ENCODE assay signal across 19 cellular contexts in genomic region chr12:102535306-102535705, GRCh38. TPM values are rescaled to one million over a fixed set of nuclear protein-coding genes. Genes with fewer than 3 reads are reported as not detected.
"Had no signal": no experiment of that assay in that cellular context is flagged by ENCODE, and none has a peak within 500 bp of the region (broad histone marks: within the 10 kb centered on the region; RNA-seq: fewer than 3 reads in every experiment).

No MANE protein-coding gene starts in this region.

- H3K9me3 ChIP-seq: prostate gland, right atrium auricular region, tibial artery had no signal

- H3K4me1 Mint-ChIP-seq: T-cell had no signal

- H3K36me3 ChIP-seq: prostate gland, right atrium auricular region, tibial artery had no signal

- ATAC-seq: activated naive CD4-positive, alpha-beta T cell treated with anti-CD3 and anti-CD28 coated beads, Interleukin-2, amount 50 U/mL, for 72 hours; left lobe of liver; stimulated activated naive CD8-positive, alpha-beta T cell treated with anti-CD3 and anti-CD28 coated beads, Interleukin-15, Interleukin-2, amounts not matched to agents 100 U/mL and 50 U/mL, for 24 hours; T-cell had no signal

- H3K27ac Mint-ChIP-seq: activated naive CD4-positive, alpha-beta T cell treated with anti-CD3 and anti-CD28 coated beads, Interleukin-2, amount 50 U/mL, for 72 hours; activated T-helper 1 cell treated with anti-CD3 and anti-CD28 coated beads, Interleukin-12 subunit alpha, Interleukin-12 subunit beta, Interleukin-2, Interleukin-4 antibody, amounts not matched to agents 30 ng/mL and 10 ng/mL and 1 ng/mL, durations not matched to agents 14 hours and 24 hours and 36 hours; T-cell had no signal

- H3K9me3 Mint-ChIP-seq: activated naive CD4-positive, alpha-beta T cell treated with anti-CD3 and anti-CD28 coated beads, Interleukin-2, amount 50 U/mL, for 72 hours; activated T-helper 1 cell treated with anti-CD3 and anti-CD28 coated beads, Interleukin-12 subunit alpha, Interleukin-12 subunit beta, Interleukin-2, Interleukin-4 antibody, amounts not matched to agents 30 ng/mL and 10 ng/mL and 1 ng/mL, durations not matched to agents 14 hours and 24 hours and 36 hours; neural crest cell; T-cell had no signal

- H3K27ac ChIP-seq: prostate gland, right atrium auricular region, tibial artery, VCaP had no signal

- H3K4me3 Mint-ChIP-seq: activated T-helper 1 cell treated with anti-CD3 and anti-CD28 coated beads, Interleukin-12 subunit alpha, Interleukin-12 subunit beta, Interleukin-2, Interleukin-4 antibody, amounts not matched to agents 30 ng/mL and 10 ng/mL and 1 ng/mL, durations not matched to agents 14 hours and 24 hours and 36 hours; neural crest cell; T-cell had no signal

- H3K4me1 ChIP-seq: prostate gland, right atrium auricular region, tibial artery had no signal

- DNase-seq: activated CD4-positive, alpha-beta T cell treated with anti-CD3 and anti-CD28 coated beads for 1 hour; activated CD4-positive, alpha-beta T cell treated with anti-CD3 and anti-CD28 coated beads, Interleukin-2, amount 50 U/mL, for 4 hours; activated gamma-delta T cell treated with Interleukin-2 at 50 U/mL for 16 hours; activated T-cell treated with anti-CD3 and anti-CD28 coated beads for 4 hours; hippocampal formation; midbrain; stimulated activated CD4-positive, alpha-beta T cell treated with anti-CD3 and anti-CD28 coated beads, Interleukin-2, amount 100 ng/mL, for 24 hours; stimulated activated naive CD8-positive, alpha-beta T cell treated with anti-CD3 and anti-CD28 coated beads, Interleukin-15, Interleukin-2, amounts not matched to agents 100 U/mL and 50 U/mL, for 24 hours; substantia nigra; T-cell; tibial artery had no signal

- H3K27me3 ChIP-seq: right atrium auricular region, tibial artery had no signal

- H3K36me3 Mint-ChIP-seq: activated naive CD4-positive, alpha-beta T cell treated with anti-CD3 and anti-CD28 coated beads, Interleukin-2, amount 50 U/mL, for 72 hours; T-cell had no signal

- H3K4me3 ChIP-seq: prostate gland, right atrium auricular region, tibial artery had no signal

RNA-seq across cellular contexts. Expression of gene IGF1, which starts 54.9 kb away (rescaled TPM):
- total RNA-seq: neural crest cell had no signal
- polyA plus RNA-seq: keratinocyte had no signal
